In genomic region chr2:100125641-100126040, GRCh38 we compare ENCODE assay signal across 28 cellular contexts. TPM values are rescaled to one million over a fixed set of nuclear protein-coding genes. Genes with fewer than 3 reads are reported as not detected.
"Had no signal": no experiment of that assay in that cellular context is flagged by ENCODE, and none has a peak within 500 bp of the region (broad histone marks: within the 10 kb centered on the region; RNA-seq: fewer than 3 reads in every experiment).

No MANE protein-coding gene starts in this region.

- H3K9me3 Mint-ChIP-seq: activated CD4-positive, alpha-beta memory T cell treated with anti-CD3 and anti-CD28 coated beads, Interleukin-2, amount 10 ng/mL, durations not matched to agents 7 days and 5 days; immature natural killer cell; stimulated activated effector memory CD8-positive, alpha-beta T cell treated with anti-CD3 and anti-CD28 coated beads, Interleukin-12 subunit alpha, Interleukin-12 subunit beta, amount 100 ng/mL, for 72 hours; T-helper 1 cell treated with Interleukin-12 subunit alpha and Interleukin-12 subunit beta and Interleukin-4 antibody, amounts not matched to agents 30 μg/mL and 1 μg/mL, for 36 hours had no signal

- DNase-seq: activated CD4-positive, alpha-beta memory T cell treated with anti-CD3 and anti-CD28 coated beads, Interleukin-2, amount 10 ng/mL, durations not matched to agents 7 days and 5 days; activated CD4-positive, alpha-beta T cell treated with anti-CD3 and anti-CD28 coated beads, Interleukin-2, amount 10 ng/mL, durations not matched to agents 24 days and 14 days; activated CD8-positive, alpha-beta memory T cell treated with anti-CD3 and anti-CD28 coated beads, Interleukin-2, amount 10 ng/mL, durations not matched to agents 7 days and 5 days; activated gamma-delta T cell; activated T-cell treated with anti-CD3 and anti-CD28 coated beads for 4 hours; anterior cingulate cortex; cortex of kidney; foreskin keratinocyte; immature natural killer cell; kidney glomerular epithelial cell; mammary epithelial cell; nucleus accumbens; right lobe of liver; stimulated activated CD4-positive, alpha-beta T cell treated with anti-CD3 and anti-CD28 coated beads, Interleukin-2, amount 100 ng/mL, for 24 hours; T1000; testis; trophoblast cell had no signal

- H3K4me1 Mint-ChIP-seq: activated CD4-positive, alpha-beta memory T cell treated with anti-CD3 and anti-CD28 coated beads, Interleukin-2, amount 10 ng/mL, durations not matched to agents 7 days and 5 days; activated CD4-positive, alpha-beta T cell treated with anti-CD3 and anti-CD28 coated beads, Interleukin-2, amount 10 ng/mL, durations not matched to agents 24 days and 14 days; activated CD8-positive, alpha-beta memory T cell treated with anti-CD3 and anti-CD28 coated beads, Interleukin-2, amount 10 ng/mL, durations not matched to agents 7 days and 5 days; immature natural killer cell; stimulated activated effector memory CD8-positive, alpha-beta T cell treated with anti-CD3 and anti-CD28 coated beads, Interleukin-12 subunit alpha, Interleukin-12 subunit beta, amount 100 ng/mL, for 72 hours had no signal

- H3K27me3 Mint-ChIP-seq: activated CD4-positive, alpha-beta T cell treated with anti-CD3 and anti-CD28 coated beads, Interleukin-2, amount 10 ng/mL, durations not matched to agents 24 days and 14 days; activated CD8-positive, alpha-beta memory T cell treated with anti-CD3 and anti-CD28 coated beads, Interleukin-2, amount 10 ng/mL, durations not matched to agents 7 days and 5 days; activated naive CD4-positive, alpha-beta T cell treated with anti-CD3 and anti-CD28 coated beads, Interleukin-2, amount 50 U/mL, for 24 hours had no signal

- ATAC-seq: activated CD4-positive, CD25-positive, alpha-beta regulatory T cell treated with anti-CD3 and anti-CD28 coated beads, Interleukin-2, amount 50 U/mL, for 24 hours; activated CD8-positive, alpha-beta memory T cell treated with anti-CD3 and anti-CD28 coated beads, Interleukin-2, amount 10 ng/mL, durations not matched to agents 7 days and 5 days; body of pancreas; foreskin keratinocyte; stimulated activated effector memory CD8-positive, alpha-beta T cell treated with anti-CD3 and anti-CD28 coated beads, Interleukin-12 subunit alpha, Interleukin-12 subunit beta, amount 100 ng/mL, for 72 hours had no signal

- H3K27ac ChIP-seq: body of pancreas, foreskin keratinocyte, hepatocyte, left ventricle myocardium inferior, right lobe of liver, skin epidermis, testis, vagina had no signal

- H3K4me3 ChIP-seq: body of pancreas, cardiac muscle cell, hepatocyte, left ventricle myocardium inferior, right lobe of liver, skin epidermis, testis, vagina had no signal

- H3K36me3 Mint-ChIP-seq: activated CD8-positive, alpha-beta memory T cell treated with anti-CD3 and anti-CD28 coated beads, Interleukin-2, amount 10 ng/mL, durations not matched to agents 7 days and 5 days; immature natural killer cell; stimulated activated effector memory CD8-positive, alpha-beta T cell treated with anti-CD3 and anti-CD28 coated beads, Interleukin-12 subunit alpha, Interleukin-12 subunit beta, amount 100 ng/mL, for 72 hours had no signal

- H3K27me3 ChIP-seq: body of pancreas, foreskin keratinocyte, hepatocyte, right lobe of liver, testis, vagina had no signal

- H3K4me3 Mint-ChIP-seq: activated CD4-positive, alpha-beta memory T cell treated with anti-CD3 and anti-CD28 coated beads, Interleukin-2, amount 10 ng/mL, durations not matched to agents 7 days and 5 days; activated CD4-positive, alpha-beta T cell treated with anti-CD3 and anti-CD28 coated beads, Interleukin-2, amount 10 ng/mL, durations not matched to agents 24 days and 14 days; activated CD8-positive, alpha-beta memory T cell treated with anti-CD3 and anti-CD28 coated beads, Interleukin-2, amount 10 ng/mL, durations not matched to agents 7 days and 5 days; activated naive CD4-positive, alpha-beta T cell treated with anti-CD3 and anti-CD28 coated beads, Interleukin-2, amount 50 U/mL, for 24 hours; immature natural killer cell; nephron; stimulated activated effector memory CD8-positive, alpha-beta T cell treated with anti-CD3 and anti-CD28 coated beads, Interleukin-12 subunit alpha, Interleukin-12 subunit beta, amount 100 ng/mL, for 72 hours; T-helper 1 cell treated with Interleukin-12 subunit alpha and Interleukin-12 subunit beta and Interleukin-4 antibody, amounts not matched to agents 30 μg/mL and 1 μg/mL, for 36 hours had no signal

- H3K36me3 ChIP-seq: cardiac muscle cell, left ventricle myocardium inferior, right lobe of liver, vagina had no signal

- H3K9me3 ChIP-seq: body of pancreas, left ventricle myocardium inferior, right lobe of liver, testis, vagina had no signal

- H3K27ac Mint-ChIP-seq: activated CD4-positive, alpha-beta memory T cell treated with anti-CD3 and anti-CD28 coated beads, Interleukin-2, amount 10 ng/mL, durations not matched to agents 7 days and 5 days; activated CD4-positive, alpha-beta T cell treated with anti-CD3 and anti-CD28 coated beads, Interleukin-2, amount 10 ng/mL, durations not matched to agents 24 days and 14 days; activated CD8-positive, alpha-beta memory T cell treated with anti-CD3 and anti-CD28 coated beads, Interleukin-2, amount 10 ng/mL, durations not matched to agents 7 days and 5 days; activated naive CD4-positive, alpha-beta T cell treated with anti-CD3 and anti-CD28 coated beads, Interleukin-2, amount 50 U/mL, for 24 hours; immature natural killer cell; nephron; stimulated activated effector memory CD8-positive, alpha-beta T cell treated with anti-CD3 and anti-CD28 coated beads, Interleukin-12 subunit alpha, Interleukin-12 subunit beta, amount 100 ng/mL, for 72 hours; T-helper 1 cell treated with Interleukin-12 subunit alpha and Interleukin-12 subunit beta and Interleukin-4 antibody, amounts not matched to agents 30 μg/mL and 1 μg/mL, for 36 hours had no signal

RNA-seq across cellular contexts. Expression of gene AFF3, which starts 16.7 kb away (rescaled TPM):
- total RNA-seq: foreskin keratinocyte, mammary epithelial cell had no signal
